23 cellular contexts compared by ENCODE assay signal in genomic region chr2:11853197-11853588, GRCh38.
"Had no signal": no experiment of that assay in that cellular context is flagged by ENCODE, and none has a peak within 500 bp of the region (broad histone marks: within the 10 kb centered on the region; RNA-seq: fewer than 3 reads in every experiment).

No MANE protein-coding gene starts in this region.

- H3K27ac Mint-ChIP-seq: activated CD8-positive, alpha-beta T cell treated with anti-CD3 and anti-CD28 coated beads for 36 hours; activated naive CD4-positive, alpha-beta T cell treated with anti-CD3 and anti-CD28 coated beads, Interleukin-2, amount 10 ng/mL, durations not matched to agents 7 days and 5 days; activated naive CD8-positive, alpha-beta T cell treated with anti-CD3 and anti-CD28 coated beads for 36 hours; activated T-cell treated with anti-CD3 and anti-CD28 coated beads, Interleukin-2, amount 50 U/mL, for 72 hours; activated T-helper 2 cell treated with anti-CD3 and anti-CD28 coated beads, Interferon-gamma antibody, Interleukin-2, Interleukin-4, amounts not matched to agents 10 μg/mL and 5 μg/mL and 100 μg/mL, durations not matched to agents 14 hours and 24 hours and 36 hours had no signal

- H3K4me1 ChIP-seq: SJSA1 had no signal

- DNase-seq: activated CD4-positive, alpha-beta T cell treated with anti-CD3 and anti-CD28 coated beads for 4 hours; activated CD8-positive, alpha-beta memory T cell treated with anti-CD3 and anti-CD28 coated beads, Interleukin-2, amount 50 U/mL, for 4 hours; activated CD8-positive, alpha-beta T cell treated with anti-CD3 and anti-CD28 coated beads for 36 hours; activated gamma-delta T cell treated with Interleukin-2 at 50 U/mL for 16 hours; activated naive CD4-positive, alpha-beta T cell treated with anti-CD3 and anti-CD28 coated beads, Interleukin-2, amount 10 ng/mL, durations not matched to agents 7 days and 5 days; activated naive CD8-positive, alpha-beta T cell treated with anti-CD3 and anti-CD28 coated beads for 36 hours; activated T-cell treated with anti-CD3 and anti-CD28 coated beads, Interleukin-2, amount 50 U/mL, for 72 hours; brain microvascular endothelial cell; cerebellar nuclear complex; MM.1S; NCI-H1105; NCI-H1436; NCI-H1694 treated with DMSO at 0.1 percent for 48 hours; NCI-H2029 treated with DMSO at 0.1 percent for 48 hours; NCI-H510A treated with DMSO at 0.1 percent for 48 hours; PC-3; SHP77; SW 1271 had no signal

- H3K27me3 Mint-ChIP-seq: activated CD8-positive, alpha-beta T cell treated with anti-CD3 and anti-CD28 coated beads for 36 hours had no signal

- H3K36me3 ChIP-seq: brain microvascular endothelial cell, cardiac muscle cell, SJSA1 had no signal

- H3K36me3 Mint-ChIP-seq: activated naive CD4-positive, alpha-beta T cell treated with anti-CD3 and anti-CD28 coated beads, Interleukin-2, amount 10 ng/mL, durations not matched to agents 7 days and 5 days had no signal

- H3K27me3 ChIP-seq: brain microvascular endothelial cell, cardiac muscle cell, SJSA1 had no signal

- H3K4me3 ChIP-seq: cardiac muscle cell, SJSA1 had no signal

- ATAC-seq: activated CD4-positive, CD25-positive, alpha-beta regulatory T cell treated with anti-CD3 and anti-CD28 coated beads, Interleukin-2, amount 50 U/mL, for 24 hours; activated CD8-positive, alpha-beta T cell treated with anti-CD3 and anti-CD28 coated beads for 36 hours; activated T-cell treated with anti-CD3 and anti-CD28 coated beads, Interleukin-2, amount 50 U/mL, for 72 hours; PC-3; SK-N-SH treated with all-trans-retinoic acid at 6 μM for 48 hours had no signal

- H3K27ac ChIP-seq: brain microvascular endothelial cell, cardiac muscle cell, SJSA1 had no signal

- H3K9me3 Mint-ChIP-seq: activated T-helper 2 cell treated with anti-CD3 and anti-CD28 coated beads, Interferon-gamma antibody, Interleukin-2, Interleukin-4, amounts not matched to agents 10 μg/mL and 5 μg/mL and 100 μg/mL, durations not matched to agents 14 hours and 24 hours and 36 hours had no signal

- H3K4me3 Mint-ChIP-seq: activated CD8-positive, alpha-beta T cell treated with anti-CD3 and anti-CD28 coated beads for 36 hours; activated naive CD4-positive, alpha-beta T cell treated with anti-CD3 and anti-CD28 coated beads, Interleukin-2, amount 10 ng/mL, durations not matched to agents 7 days and 5 days; activated naive CD8-positive, alpha-beta T cell treated with anti-CD3 and anti-CD28 coated beads for 36 hours; activated T-cell treated with anti-CD3 and anti-CD28 coated beads, Interleukin-2, amount 50 U/mL, for 72 hours had no signal

- H3K4me1 Mint-ChIP-seq: activated naive CD4-positive, alpha-beta T cell treated with anti-CD3 and anti-CD28 coated beads, Interleukin-2, amount 10 ng/mL, durations not matched to agents 7 days and 5 days had no signal
